In genomic region chr2:974454-974853, GRCh38 we compare ENCODE assay signal across 12 cellular contexts. TPM values are rescaled to one million over a fixed set of nuclear protein-coding genes. Genes with fewer than 3 reads are reported as not detected.
DNase-seq lines count a peak whose midpoint lies in the region; ATAC-seq, FAIRE-seq and TF ChIP-seq lines count a peak whose summit lies in the region.
"Had no signal": no experiment of that assay in that cellular context is flagged by ENCODE, and none has a peak within 500 bp of the region (broad histone marks: within the 10 kb centered on the region; RNA-seq: fewer than 3 reads in every experiment).

No MANE protein-coding gene starts in this region.

- peaks cover 20% of the 10 kb centered on the region for H3K9me3 Mint-ChIP-seq in activated T-cell treated with anti-CD3 and anti-CD28 coated beads, Interleukin-2, amount 50 U/mL, for 4 hours
- H3K9me3 Mint-ChIP-seq in activated naive CD8-positive, alpha-beta T cell treated with anti-CD3 and anti-CD28 coated beads for 36 hours, result peaks cover 27% of the 10 kb centered on the region

- H3K9me3 ChIP-seq in pancreas, result no peaks in the 10 kb centered on the region
- H3K9me3 ChIP-seq: right lobe of liver had no signal

- WGBS in pancreas, 2 donors, result 7 to 25% methylated on average over 3 of the region's 3 CpGs

- intact Hi-C loops in pancreas (cut with DNase I), result no loop called here

- H3K27ac ChIP-seq in pancreas, result no peak overlapping the region
- H3K27ac ChIP-seq: right lobe of liver had no signal

- peak overlapping the region; percentile 31 for H3K4me3 ChIP-seq in Jurkat, Clone E6-1 (ENCODE audit: low read length)
- no peak overlapping the region for H3K4me3 ChIP-seq in pancreas
- H3K4me3 ChIP-seq: right lobe of liver had no signal

- peak overlapping the region; percentile 16 for H3K4me3 Mint-ChIP-seq in activated T-cell treated with anti-CD3 and anti-CD28 coated beads, Interleukin-2, amount 50 U/mL, for 4 hours
- peak overlapping the region; percentile 53 for H3K4me3 Mint-ChIP-seq in activated naive CD8-positive, alpha-beta T cell treated with anti-CD3 and anti-CD28 coated beads for 36 hours

- ATAC-seq in activated T-cell treated with anti-CD3 and anti-CD28 coated beads, Interleukin-2, amount 50 U/mL, for 4 hours, result peak in 1 of 2 donors; percentile 43
- ATAC-seq in pancreas (peak; percentile 50 to 65 (median 60)), HG03342 (IDR thresholded peaks at IDR 0.05; ENCODE audit: unreplicated experiment) (no peak)

- no peak for TF ChIP-seq CTCF in pancreas (IDR thresholded peaks at IDR 0.05)

- peaks cover 11% of the 10 kb centered on the region for H3K27me3 Mint-ChIP-seq in activated T-cell treated with anti-CD3 and anti-CD28 coated beads, Interleukin-2, amount 50 U/mL, for 4 hours (ENCODE audit: low read depth)
- H3K27me3 Mint-ChIP-seq in activated naive CD8-positive, alpha-beta T cell treated with anti-CD3 and anti-CD28 coated beads for 36 hours, result no peaks in the 10 kb centered on the region

- no peaks in the 10 kb centered on the region for H3K36me3 ChIP-seq in pancreas
- H3K36me3 ChIP-seq: right lobe of liver had no signal

- peak overlapping the region; percentile 87 for H3K27ac Mint-ChIP-seq in activated naive CD8-positive, alpha-beta T cell treated with anti-CD3 and anti-CD28 coated beads for 36 hours

- no peaks in the 10 kb centered on the region for H3K4me1 ChIP-seq in pancreas
- H3K4me1 ChIP-seq: right lobe of liver had no signal

- no peaks in the 10 kb centered on the region for H3K27me3 ChIP-seq in pancreas
- H3K27me3 ChIP-seq: right lobe of liver had no signal

- no peak for FAIRE-seq in pancreas (lab: Jason Lieb, UNC)

- peaks cover 31% of the 10 kb centered on the region for H3K4me1 Mint-ChIP-seq in activated T-cell treated with anti-CD3 and anti-CD28 coated beads, Interleukin-2, amount 50 U/mL, for 4 hours (ENCODE audit: low read depth)
- H3K4me1 Mint-ChIP-seq in activated naive CD8-positive, alpha-beta T cell treated with anti-CD3 and anti-CD28 coated beads for 36 hours, result peaks cover 74% of the 10 kb centered on the region

- no peak for DNase-seq in activated T-cell treated with anti-CD3 and anti-CD28 coated beads, Interleukin-2, amount 50 U/mL, for 4 hours
- no peak for DNase-seq in activated T-cell treated with anti-CD3 and anti-CD28 coated beads, Interleukin-2, amount 50 U/mL, for 1 hour
- DNase-seq in Jurkat, Clone E6-1 (ENCODE audit: low read depth, low spot score), result peak; percentile 52
- no peak for DNase-seq in activated naive CD8-positive, alpha-beta T cell treated with anti-CD3 and anti-CD28 coated beads for 36 hours
- DNase-seq in pancreas, result peak in 2 of 6 donors; percentile 33 to 73
- no peak for DNase-seq in NCI-H226
- DNase-seq in retina, result no peak
- DNase-seq: GOT3, Karpas-422, right lobe of liver, trophoblast cell had no signal

- H3K36me3 Mint-ChIP-seq in activated T-cell treated with anti-CD3 and anti-CD28 coated beads, Interleukin-2, amount 50 U/mL, for 4 hours (ENCODE audit: insufficient read depth), result peaks cover 3% of the 10 kb centered on the region
- H3K36me3 Mint-ChIP-seq in activated naive CD8-positive, alpha-beta T cell treated with anti-CD3 and anti-CD28 coated beads for 36 hours, result peaks cover 41% of the 10 kb centered on the region

RNA-seq across cellular contexts. Expression of gene SNTG2, which starts 23.8 kb away (rescaled TPM):
- 1 to 10 TPM in 1 of 3 donors, under 1 TPM in 2; 0.22 to 1.0 (median 0.98) TPM for total RNA-seq in activated T-cell treated with anti-CD3 and anti-CD28 coated beads, Interleukin-2, amount 50 U/mL, for 4 hours
- polyA plus RNA-seq in Jurkat, Clone E6-1 (2012; ENCODE audit: insufficient read depth, insufficient read length), result 6.5 TPM
- 1 to 10 TPM; 3.6 to 3.8 TPM for total RNA-seq in activated naive CD8-positive, alpha-beta T cell treated with anti-CD3 and anti-CD28 coated beads for 36 hours
- 10 to 100 TPM in 1 of 6 donors, 1 to 10 TPM in 5; 2.2 to 19.2 (median 4.8) TPM for total RNA-seq in pancreas
- polyA plus RNA-seq in pancreas, result 1 to 10 TPM; 1.4 to 4.6 TPM
- total RNA-seq: right lobe of liver had no signal
